ENCODE assay signal across 1 cellular context in the genomic region with DNA sequence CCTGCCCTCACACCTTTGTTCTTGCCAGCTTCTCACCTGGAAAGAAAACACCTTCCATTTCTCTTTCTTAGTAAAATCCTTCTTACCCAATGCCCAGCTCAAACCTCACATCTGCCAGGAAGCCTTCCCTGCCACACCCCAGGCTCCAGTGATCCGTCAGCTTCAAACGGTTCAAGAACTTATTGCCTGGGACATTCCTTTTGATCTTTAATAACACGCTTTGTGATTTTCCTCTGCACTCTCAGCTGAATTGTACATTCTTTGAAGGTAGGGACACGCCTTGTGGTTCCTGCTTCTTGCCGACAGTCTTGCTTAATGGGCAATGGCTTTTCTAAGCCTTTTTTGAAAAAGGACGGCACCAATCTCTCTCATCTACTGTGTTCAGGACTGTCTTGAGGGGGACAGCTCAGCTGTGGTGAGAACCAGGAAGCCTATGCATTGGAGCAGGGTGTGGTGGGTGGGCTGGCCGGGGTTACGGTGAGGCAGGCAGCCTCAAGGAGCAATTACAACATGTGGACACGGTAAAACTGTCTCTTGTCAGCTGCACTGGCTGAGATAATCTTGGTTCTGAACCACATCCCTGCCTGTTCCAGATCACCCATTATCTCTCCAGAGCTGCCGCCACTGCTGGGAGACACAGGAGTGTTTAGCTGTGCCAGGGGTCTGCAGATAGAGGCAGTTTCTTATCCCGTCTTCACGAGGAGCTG.
A peak's percentile ranks its signal among the peaks of the same experiment; 100 is the strongest.
TF ChIP-seq lines count a peak whose summit lies in the region.

No MANE protein-coding gene starts in this region.

TF ChIP-seq in K562, 482 proteins besides CTCF, POLR2A, EP300 and RAD21 (continued from another document):
- TF ChIP-seq ZNF592 (IDR thresholded peaks at IDR 0.05) (no peak), PHB (CRISPR knock-in tag; IDR thresholded peaks at IDR 0.05) (no peak), ELF4 (CRISPR knock-in tag; IDR thresholded peaks at IDR 0.05) (peak; percentile 92), SNIP1 (IDR thresholded peaks at IDR 0.05; ENCODE audit: low read depth) (no peak), CHD2 (IDR thresholded peaks at IDR 0.05; ENCODE audit: low read depth, low read length) (no peak), HDAC3 (IDR thresholded peaks at IDR 0.05; ENCODE audit: borderline replicate concordance, partially characterized antibody) (no peak), ARNT (IDR thresholded peaks at IDR 0.05) (no peak), TEAD1 (CRISPR knock-in tag; IDR thresholded peaks at IDR 0.05) (0 out of 4 replicates have a peak, but pooled peaks of 1 of the 2 experiments have one; percentile 57), TSHZ1 (CRISPR knock-in tag; IDR thresholded peaks at IDR 0.05) (no peak), NFIC (IDR thresholded peaks at IDR 0.05) (no peak; the same call in 1 of the 2 replicates), ZNF512 (tag; IDR thresholded peaks at IDR 0.05) (no peak), ZNF780A (CRISPR knock-in tag; IDR thresholded peaks at IDR 0.05) (no peak), ZNF766 (CRISPR knock-in tag; conservative IDR thresholded peaks at IDR 0.05) (peak; percentile 70; the same call in 1 of the 2 replicates)
- TF ChIP-seq, protein P1, sequence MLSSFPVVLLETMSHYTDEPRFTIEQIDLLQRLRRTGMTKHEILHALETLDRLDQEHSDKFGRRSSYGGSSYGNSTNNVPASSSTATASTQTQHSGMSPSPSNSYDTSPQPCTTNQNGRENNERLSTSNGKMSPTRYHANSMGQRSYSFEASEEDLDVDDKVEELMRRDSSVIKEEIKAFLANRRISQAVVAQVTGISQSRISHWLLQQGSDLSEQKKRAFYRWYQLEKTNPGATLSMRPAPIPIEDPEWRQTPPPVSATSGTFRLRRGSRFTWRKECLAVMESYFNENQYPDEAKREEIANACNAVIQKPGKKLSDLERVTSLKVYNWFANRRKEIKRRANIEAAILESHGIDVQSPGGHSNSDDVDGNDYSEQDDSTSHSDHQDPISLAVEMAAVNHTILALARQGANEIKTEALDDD (IDR thresholded peaks at IDR 0.05): peak; percentile 54; the same call in 1 of the 2 replicates
